1 cellular context compared by ENCODE assay signal in the genomic region with DNA sequence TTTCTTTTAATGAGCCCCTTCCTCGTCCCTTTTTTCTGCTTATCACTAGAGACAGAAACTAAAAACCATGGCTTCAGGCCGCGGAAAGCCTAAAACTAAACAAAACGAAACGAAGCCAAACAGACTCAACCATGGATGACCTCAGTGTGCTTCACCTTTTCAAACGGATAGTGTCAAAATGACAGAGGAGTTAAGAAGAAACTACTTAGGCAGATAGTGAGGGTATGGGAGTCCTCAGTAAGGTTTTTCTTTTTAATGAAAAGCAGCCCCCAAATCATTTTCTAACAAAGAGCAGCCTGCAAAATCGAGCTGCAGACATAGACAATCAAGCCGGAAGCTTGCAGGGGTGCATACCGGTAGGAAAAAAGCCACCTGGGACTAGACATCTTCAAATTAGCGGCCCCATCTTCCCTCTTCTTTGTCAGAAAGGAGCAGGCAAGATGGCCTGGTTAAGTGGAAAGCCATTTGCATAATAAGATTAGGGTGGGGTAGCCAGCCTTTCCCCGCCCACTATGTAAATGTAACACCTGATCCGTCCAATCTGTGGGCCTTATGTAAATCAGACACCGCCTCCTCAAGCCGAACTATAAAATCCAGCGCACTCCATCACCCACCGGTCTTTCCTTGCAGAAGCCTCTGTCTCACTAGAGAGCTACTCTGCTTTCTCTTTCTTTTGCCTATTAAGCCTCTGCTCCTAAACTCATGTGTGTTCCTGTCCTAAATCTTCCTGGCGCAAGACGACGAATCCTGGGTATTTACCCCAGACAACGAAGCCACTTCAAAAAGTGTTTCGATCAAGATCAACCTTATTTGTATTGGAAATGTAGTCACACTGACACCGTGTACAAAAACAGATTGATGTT.
TF ChIP-seq lines count a peak whose summit lies in the region.

No MANE protein-coding gene starts in this region.

TF ChIP-seq in K562, 482 proteins besides CTCF, POLR2A, EP300 and RAD21 (continued from another document and continues in another):
- TF ChIP-seq, protein P1, sequence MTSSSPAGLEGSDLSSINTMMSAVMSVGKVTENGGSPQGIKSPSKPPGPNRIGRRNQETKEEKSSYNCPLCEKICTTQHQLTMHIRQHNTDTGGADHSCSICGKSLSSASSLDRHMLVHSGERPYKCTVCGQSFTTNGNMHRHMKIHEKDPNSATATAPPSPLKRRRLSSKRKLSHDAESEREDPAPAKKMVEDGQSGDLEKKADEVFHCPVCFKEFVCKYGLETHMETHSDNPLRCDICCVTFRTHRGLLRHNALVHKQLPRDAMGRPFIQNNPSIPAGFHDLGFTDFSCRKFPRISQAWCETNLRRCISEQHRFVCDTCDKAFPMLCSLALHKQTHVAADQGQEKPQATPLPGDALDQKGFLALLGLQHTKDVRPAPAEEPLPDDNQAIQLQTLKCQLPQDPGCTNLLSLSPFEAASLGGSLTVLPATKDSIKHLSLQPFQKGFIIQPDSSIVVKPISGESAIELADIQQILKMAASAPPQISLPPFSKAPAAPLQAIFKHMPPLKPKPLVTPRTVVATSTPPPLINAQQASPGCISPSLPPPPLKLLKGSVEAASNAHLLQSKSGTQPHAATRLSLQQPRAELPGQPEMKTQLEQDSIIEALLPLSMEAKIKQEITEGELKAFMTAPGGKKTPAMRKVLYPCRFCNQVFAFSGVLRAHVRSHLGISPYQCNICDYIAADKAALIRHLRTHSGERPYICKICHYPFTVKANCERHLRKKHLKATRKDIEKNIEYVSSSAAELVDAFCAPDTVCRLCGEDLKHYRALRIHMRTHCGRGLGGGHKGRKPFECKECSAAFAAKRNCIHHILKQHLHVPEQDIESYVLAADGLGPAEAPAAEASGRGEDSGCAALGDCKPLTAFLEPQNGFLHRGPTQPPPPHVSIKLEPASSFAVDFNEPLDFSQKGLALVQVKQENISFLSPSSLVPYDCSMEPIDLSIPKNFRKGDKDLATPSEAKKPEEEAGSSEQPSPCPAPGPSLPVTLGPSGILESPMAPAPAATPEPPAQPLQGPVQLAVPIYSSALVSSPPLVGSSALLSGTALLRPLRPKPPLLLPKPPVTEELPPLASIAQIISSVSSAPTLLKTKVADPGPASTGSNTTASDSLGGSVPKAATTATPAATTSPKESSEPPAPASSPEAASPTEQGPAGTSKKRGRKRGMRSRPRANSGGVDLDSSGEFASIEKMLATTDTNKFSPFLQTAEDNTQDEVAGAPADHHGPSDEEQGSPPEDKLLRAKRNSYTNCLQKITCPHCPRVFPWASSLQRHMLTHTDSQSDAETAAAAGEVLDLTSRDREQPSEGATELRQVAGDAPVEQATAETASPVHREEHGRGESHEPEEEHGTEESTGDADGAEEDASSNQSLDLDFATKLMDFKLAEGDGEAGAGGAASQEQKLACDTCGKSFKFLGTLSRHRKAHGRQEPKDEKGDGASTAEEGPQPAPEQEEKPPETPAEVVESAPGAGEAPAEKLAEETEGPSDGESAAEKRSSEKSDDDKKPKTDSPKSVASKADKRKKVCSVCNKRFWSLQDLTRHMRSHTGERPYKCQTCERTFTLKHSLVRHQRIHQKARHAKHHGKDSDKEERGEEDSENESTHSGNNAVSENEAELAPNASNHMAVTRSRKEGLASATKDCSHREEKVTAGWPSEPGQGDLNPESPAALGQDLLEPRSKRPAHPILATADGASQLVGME (CRISPR knock-in tag; IDR thresholded peaks at IDR 0.05) = 0 out of 2 replicates have a peak, but pooled peaks have one; percentile 70
- TF ChIP-seq, protein P2, sequence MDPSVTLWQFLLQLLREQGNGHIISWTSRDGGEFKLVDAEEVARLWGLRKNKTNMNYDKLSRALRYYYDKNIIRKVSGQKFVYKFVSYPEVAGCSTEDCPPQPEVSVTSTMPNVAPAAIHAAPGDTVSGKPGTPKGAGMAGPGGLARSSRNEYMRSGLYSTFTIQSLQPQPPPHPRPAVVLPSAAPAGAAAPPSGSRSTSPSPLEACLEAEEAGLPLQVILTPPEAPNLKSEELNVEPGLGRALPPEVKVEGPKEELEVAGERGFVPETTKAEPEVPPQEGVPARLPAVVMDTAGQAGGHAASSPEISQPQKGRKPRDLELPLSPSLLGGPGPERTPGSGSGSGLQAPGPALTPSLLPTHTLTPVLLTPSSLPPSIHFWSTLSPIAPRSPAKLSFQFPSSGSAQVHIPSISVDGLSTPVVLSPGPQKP (CRISPR knock-in tag; IDR thresholded peaks at IDR 0.05) = no peak
- TF ChIP-seq ZNF436 (CRISPR knock-in tag; IDR thresholded peaks at IDR 0.05) (0 out of 2 replicates have a peak, but pooled peaks have one; percentile 13), TRIM28 (IDR thresholded peaks at IDR 0.05) (peak; percentile 69; the same call in 1 of the 2 replicates), TRIM24 (IDR thresholded peaks at IDR 0.05) (peak in 1 of 2 experiments; percentile 55; a peak in 1 of 4 replicates), CBX3 (IDR thresholded peaks at IDR 0.05; ENCODE audit: borderline replicate concordance in 1 of 2, low read length in 2 of 2) (0 out of 3 replicates have a peak, but pooled peaks of 1 of the 2 experiments have one; percentile 23), ELF4 (CRISPR knock-in tag; IDR thresholded peaks at IDR 0.05) (0 out of 2 replicates have a peak, but pooled peaks have one; percentile 11), POLR2G (IDR thresholded peaks at IDR 0.05; ENCODE audit: low read depth, low read length) (peak; percentile 61), ZNF133 (CRISPR knock-in tag; IDR thresholded peaks at IDR 0.05) (no peak), RBFOX2 (IDR thresholded peaks at IDR 0.05; ENCODE audit: low read depth, low read length) (peak; percentile 68), POLR2B (IDR thresholded peaks at IDR 0.05; ENCODE audit: low read depth, partially characterized antibody) (peak; percentile 97), SAP30 (IDR thresholded peaks at IDR 0.05; ENCODE audit: borderline replicate concordance, insufficient read depth, low read depth, low read length, poor library complexity, severe bottlenecking) (no peak), SUPT5H (IDR thresholded peaks at IDR 0.05) (peak; percentile 85), GABPB1 (CRISPR knock-in tag; IDR thresholded peaks at IDR 0.05) (no peak), SNRNP70 (optimal IDR thresholded peaks at IDR 0.05; ENCODE audit: low read depth, low read length) (no peak), RCOR1 (IDR thresholded peaks at IDR 0.05; ENCODE audit: borderline replicate concordance in 1 of 2, low read depth in 2 of 2, low read length in 2 of 2) (peak in 1 of 2 experiments; percentile 41; a peak in 2 of 4 replicates)
- TF ChIP-seq, protein P3, sequence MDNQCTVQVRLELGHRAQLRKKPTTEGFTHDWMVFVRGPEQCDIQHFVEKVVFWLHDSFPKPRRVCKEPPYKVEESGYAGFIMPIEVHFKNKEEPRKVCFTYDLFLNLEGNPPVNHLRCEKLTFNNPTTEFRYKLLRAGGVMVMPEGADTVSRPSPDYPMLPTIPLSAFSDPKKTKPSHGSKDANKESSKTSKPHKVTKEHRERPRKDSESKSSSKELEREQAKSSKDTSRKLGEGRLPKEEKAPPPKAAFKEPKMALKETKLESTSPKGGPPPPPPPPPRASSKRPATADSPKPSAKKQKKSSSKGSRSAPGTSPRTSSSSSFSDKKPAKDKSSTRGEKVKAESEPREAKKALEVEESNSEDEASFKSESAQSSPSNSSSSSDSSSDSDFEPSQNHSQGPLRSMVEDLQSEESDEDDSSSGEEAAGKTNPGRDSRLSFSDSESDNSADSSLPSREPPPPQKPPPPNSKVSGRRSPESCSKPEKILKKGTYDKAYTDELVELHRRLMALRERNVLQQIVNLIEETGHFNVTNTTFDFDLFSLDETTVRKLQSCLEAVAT (IDR thresholded peaks at IDR 0.05) = peak; percentile 47 to 55; a peak in 2 of 4 replicates
- TF ChIP-seq, protein P4, sequence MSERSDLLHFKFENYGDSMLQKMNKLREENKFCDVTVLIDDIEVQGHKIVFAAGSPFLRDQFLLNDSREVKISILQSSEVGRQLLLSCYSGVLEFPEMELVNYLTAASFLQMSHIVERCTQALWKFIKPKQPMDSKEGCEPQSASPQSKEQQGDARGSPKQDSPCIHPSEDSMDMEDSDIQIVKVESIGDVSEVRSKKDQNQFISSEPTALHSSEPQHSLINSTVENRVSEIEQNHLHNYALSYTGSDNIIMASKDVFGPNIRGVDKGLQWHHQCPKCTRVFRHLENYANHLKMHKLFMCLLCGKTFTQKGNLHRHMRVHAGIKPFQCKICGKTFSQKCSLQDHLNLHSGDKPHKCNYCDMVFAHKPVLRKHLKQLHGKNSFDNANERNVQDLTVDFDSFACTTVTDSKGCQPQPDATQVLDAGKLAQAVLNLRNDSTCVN (CRISPR knock-in tag; IDR thresholded peaks at IDR 0.05) = 0 out of 2 replicates have a peak, but pooled peaks have one; percentile 36
- TF ChIP-seq, protein P5, sequence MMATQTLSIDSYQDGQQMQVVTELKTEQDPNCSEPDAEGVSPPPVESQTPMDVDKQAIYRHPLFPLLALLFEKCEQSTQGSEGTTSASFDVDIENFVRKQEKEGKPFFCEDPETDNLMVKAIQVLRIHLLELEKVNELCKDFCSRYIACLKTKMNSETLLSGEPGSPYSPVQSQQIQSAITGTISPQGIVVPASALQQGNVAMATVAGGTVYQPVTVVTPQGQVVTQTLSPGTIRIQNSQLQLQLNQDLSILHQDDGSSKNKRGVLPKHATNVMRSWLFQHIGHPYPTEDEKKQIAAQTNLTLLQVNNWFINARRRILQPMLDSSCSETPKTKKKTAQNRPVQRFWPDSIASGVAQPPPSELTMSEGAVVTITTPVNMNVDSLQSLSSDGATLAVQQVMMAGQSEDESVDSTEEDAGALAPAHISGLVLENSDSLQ (IDR thresholded peaks at IDR 0.05) = peak; percentile 67
- TF ChIP-seq, protein P6, sequence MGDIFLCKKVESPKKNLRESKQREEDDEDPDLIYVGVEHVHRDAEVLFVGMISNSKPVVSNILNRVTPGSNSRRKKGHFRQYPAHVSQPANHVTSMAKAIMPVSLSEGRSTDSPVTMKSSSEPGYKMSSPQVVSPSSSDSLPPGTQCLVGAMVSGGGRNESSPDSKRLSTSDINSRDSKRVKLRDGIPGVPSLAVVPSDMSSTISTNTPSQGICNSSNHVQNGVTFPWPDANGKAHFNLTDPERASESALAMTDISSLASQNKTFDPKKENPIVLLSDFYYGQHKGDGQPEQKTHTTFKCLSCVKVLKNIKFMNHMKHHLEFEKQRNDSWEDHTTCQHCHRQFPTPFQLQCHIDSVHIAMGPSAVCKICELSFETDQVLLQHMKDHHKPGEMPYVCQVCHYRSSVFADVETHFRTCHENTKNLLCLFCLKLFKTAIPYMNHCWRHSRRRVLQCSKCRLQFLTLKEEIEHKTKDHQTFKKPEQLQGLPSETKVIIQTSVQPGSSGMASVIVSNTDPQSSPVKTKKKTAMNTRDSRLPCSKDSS (IDR thresholded peaks at IDR 0.05; ENCODE audit: low read depth, partially characterized antibody) = no peak
- TF ChIP-seq, protein P7, sequence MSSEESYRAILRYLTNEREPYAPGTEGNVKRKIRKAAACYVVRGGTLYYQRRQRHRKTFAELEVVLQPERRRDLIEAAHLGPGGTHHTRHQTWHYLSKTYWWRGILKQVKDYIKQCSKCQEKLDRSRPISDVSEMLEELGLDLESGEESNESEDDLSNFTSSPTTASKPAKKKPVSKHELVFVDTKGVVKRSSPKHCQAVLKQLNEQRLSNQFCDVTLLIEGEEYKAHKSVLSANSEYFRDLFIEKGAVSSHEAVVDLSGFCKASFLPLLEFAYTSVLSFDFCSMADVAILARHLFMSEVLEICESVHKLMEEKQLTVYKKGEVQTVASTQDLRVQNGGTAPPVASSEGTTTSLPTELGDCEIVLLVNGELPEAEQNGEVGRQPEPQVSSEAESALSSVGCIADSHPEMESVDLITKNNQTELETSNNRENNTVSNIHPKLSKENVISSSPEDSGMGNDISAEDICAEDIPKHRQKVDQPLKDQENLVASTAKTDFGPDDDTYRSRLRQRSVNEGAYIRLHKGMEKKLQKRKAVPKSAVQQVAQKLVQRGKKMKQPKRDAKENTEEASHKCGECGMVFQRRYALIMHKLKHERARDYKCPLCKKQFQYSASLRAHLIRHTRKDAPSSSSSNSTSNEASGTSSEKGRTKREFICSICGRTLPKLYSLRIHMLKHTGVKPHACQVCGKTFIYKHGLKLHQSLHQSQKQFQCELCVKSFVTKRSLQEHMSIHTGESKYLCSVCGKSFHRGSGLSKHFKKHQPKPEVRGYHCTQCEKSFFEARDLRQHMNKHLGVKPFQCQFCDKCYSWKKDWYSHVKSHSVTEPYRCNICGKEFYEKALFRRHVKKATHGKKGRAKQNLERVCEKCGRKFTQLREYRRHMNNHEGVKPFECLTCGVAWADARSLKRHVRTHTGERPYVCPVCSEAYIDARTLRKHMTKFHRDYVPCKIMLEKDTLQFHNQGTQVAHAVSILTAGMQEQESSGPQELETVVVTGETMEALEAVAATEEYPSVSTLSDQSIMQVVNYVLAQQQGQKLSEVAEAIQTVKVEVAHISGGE (CRISPR knock-in tag; IDR thresholded peaks at IDR 0.05) = 0 out of 6 replicates have a peak, but pooled peaks of 1 of the 3 experiments have one; percentile 11
